In the genomic region with DNA sequence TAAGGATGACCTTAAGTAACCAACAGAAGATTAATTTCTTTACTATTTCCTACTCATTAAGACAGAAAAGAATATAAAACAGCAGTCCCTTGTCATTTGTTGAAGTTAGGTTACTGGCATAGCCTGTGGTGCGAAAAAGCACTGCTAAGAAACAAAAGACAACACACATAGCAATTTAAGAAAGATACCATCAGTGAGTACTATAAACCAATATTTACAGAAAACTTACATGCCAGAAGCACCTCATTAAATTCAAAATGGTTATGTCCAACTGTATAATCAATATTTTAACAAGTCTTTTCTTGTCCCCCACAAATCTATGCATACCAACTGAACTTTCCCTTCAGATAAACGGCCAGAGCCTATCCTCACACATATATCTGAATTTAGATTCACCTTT, we compare ENCODE assay signal across 1 cellular context.
TF ChIP-seq lines count a peak whose summit lies in the region.

No MANE protein-coding gene starts in this region.

TF ChIP-seq in H1, 55 proteins besides CTCF, POLR2A, EP300 and RAD21 (continued from another document):
- TF ChIP-seq JUND (IDR thresholded peaks at IDR 0.05; ENCODE audit: low read length) (no peak), GTF2F1 (IDR thresholded peaks at IDR 0.05; ENCODE audit: borderline replicate concordance, low read depth, low read length) (no peak), CHD7 (IDR thresholded peaks at IDR 0.05; ENCODE audit: insufficient replicate concordance, low read length) (no peak), KDM4A (IDR thresholded peaks at IDR 0.05; ENCODE audit: low read depth, low read length, severe bottlenecking) (no peak), EZH2 (IDR thresholded peaks at IDR 0.05; ENCODE audit: low read depth, low read length, severe bottlenecking) (no peak), GABPA (IDR thresholded peaks at IDR 0.05; ENCODE audit: borderline replicate concordance, insufficient read depth, low read length) (no peak), SRF (IDR thresholded peaks at IDR 0.05; ENCODE audit: low read depth, low read length) (no peak)
